9 cellular contexts compared by ENCODE assay signal in genomic region chr4:54100607-54101189, GRCh38. TPM values are rescaled to one million over a fixed set of nuclear protein-coding genes. Genes with fewer than 3 reads are reported as not detected.
DNase-seq lines count a peak whose midpoint lies in the region; ATAC-seq and TF ChIP-seq lines count a peak whose summit lies in the region.
"Had no signal": no experiment of that assay in that cellular context is flagged by ENCODE, and none has a peak within 500 bp of the region (broad histone marks: within the 10 kb centered on the region; RNA-seq: fewer than 3 reads in every experiment).

No MANE protein-coding gene starts in this region.

- peaks cover 100% of the 10 kb centered on the region for H3K27me3 Mint-ChIP-seq in activated naive CD4-positive, alpha-beta T cell treated with anti-CD3 and anti-CD28 coated beads, Interleukin-2, amount 10 ng/mL, durations not matched to agents 7 days and 5 days
- peaks cover 39 to 70% (median 48%) of the 10 kb centered on the region in 3 donors for H3K27me3 Mint-ChIP-seq in immature natural killer cell (ENCODE audit: low read depth in 3 of 3)

- H3K27ac ChIP-seq in tibial artery (no peak overlapping the region), body of pancreas (no peak overlapping the region)

- no peak for ATAC-seq in body of pancreas

- intact Hi-C loops in tibial artery (cut with DNase I; ENCODE audit: low total_unique reads) (loop anchor here (5.0 kb wide), 1 partner anchor 132 kb away; no protein-coding TSS in a partner anchor), body of pancreas (cut with DNase I) (no loop called here)

- H3K4me1 ChIP-seq in tibial artery (peaks cover 0 to 40% (median 35%) of the 10 kb centered on the region in 4 donors), body of pancreas (peaks cover 29% of the 10 kb centered on the region)

- peak overlapping the region; percentile 17 for H3K4me3 Mint-ChIP-seq in activated naive CD4-positive, alpha-beta T cell treated with anti-CD3 and anti-CD28 coated beads, Interleukin-2, amount 10 ng/mL, durations not matched to agents 7 days and 5 days
- H3K4me3 Mint-ChIP-seq in immature natural killer cell = peak overlapping the region in 4 of 5 donors; percentile 9 to 67 (median 45)

- TF ChIP-seq CTCF in tibial artery (IDR thresholded peaks at IDR 0.05) (no peak), body of pancreas (IDR thresholded peaks at IDR 0.05) (no peak)

- H3K9me3 ChIP-seq in tibial artery (no peaks in the 10 kb centered on the region), body of pancreas (no peaks in the 10 kb centered on the region)

- no peak for TF ChIP-seq POLR2A in body of pancreas (IDR thresholded peaks at IDR 0.05)

- H3K36me3 ChIP-seq in tibial artery (no peaks in the 10 kb centered on the region), body of pancreas (replicated peaks in 1 of 2; ENCODE audit: insufficient read depth in 1 of 2, low read depth in 2 of 2) (no peaks in the 10 kb centered on the region)

- CTCF ChIA-PET in activated naive CD4-positive, alpha-beta T cell treated with anti-CD3 and anti-CD28 coated beads, Interleukin-2, amount 10 ng/mL, durations not matched to agents 7 days and 5 days (lab: Charles Lee) = interaction anchor here (1.7 kb wide), 1 partner anchor 131 kb away, joined by 5 read pairs; no protein-coding TSS in a partner anchor

- H3K4me3 ChIP-seq in tibial artery (peak overlapping the region; percentile 27 to 46), body of pancreas (no peak overlapping the region)

- H3K4me1 Mint-ChIP-seq in activated naive CD4-positive, alpha-beta T cell treated with anti-CD3 and anti-CD28 coated beads, Interleukin-2, amount 10 ng/mL, durations not matched to agents 7 days and 5 days = peaks cover 46% of the 10 kb centered on the region
- H3K4me1 Mint-ChIP-seq in immature natural killer cell = peaks cover 17 to 19% of the 10 kb centered on the region in 2 donors

- DNase-seq in activated CD8-positive, alpha-beta memory T cell treated with anti-CD3 and anti-CD28 coated beads for 24 hours = peak; percentile 65
- DNase-seq in activated CD8-positive, alpha-beta memory T cell treated with anti-CD3 and anti-CD28 coated beads, Interleukin-2, amount 50 U/mL, for 4 hours = no peak
- DNase-seq in activated naive CD4-positive, alpha-beta T cell treated with anti-CD3 and anti-CD28 coated beads, Interleukin-2, amount 10 ng/mL, durations not matched to agents 7 days and 5 days = no peak
- DNase-seq in immature natural killer cell (peak in 1 of 3 donors; percentile 10), tibial artery (no peak), body of pancreas (no peak), NCI-H1694 treated with DMSO at 0.1 percent for 48 hours (lab: John Stamatoyannopoulos, UW) (no peak), amygdala (lab: John Stamatoyannopoulos, UW) (no peak)

- peaks cover 1% of the 10 kb centered on the region for H3K36me3 Mint-ChIP-seq in activated naive CD4-positive, alpha-beta T cell treated with anti-CD3 and anti-CD28 coated beads, Interleukin-2, amount 10 ng/mL, durations not matched to agents 7 days and 5 days
- no peaks in the 10 kb centered on the region for H3K36me3 Mint-ChIP-seq in immature natural killer cell

- WGBS in body of pancreas, 2 donors = 2 to 4% methylated on average over 24 to 42 of the region's 45 CpGs

- H3K9me3 Mint-ChIP-seq in activated naive CD4-positive, alpha-beta T cell treated with anti-CD3 and anti-CD28 coated beads, Interleukin-2, amount 10 ng/mL, durations not matched to agents 7 days and 5 days = no peaks in the 10 kb centered on the region
- no peaks in the 10 kb centered on the region for H3K9me3 Mint-ChIP-seq in immature natural killer cell

- H3K27ac Mint-ChIP-seq in activated naive CD4-positive, alpha-beta T cell treated with anti-CD3 and anti-CD28 coated beads, Interleukin-2, amount 10 ng/mL, durations not matched to agents 7 days and 5 days = peak overlapping the region; percentile 72
- no peak overlapping the region for H3K27ac Mint-ChIP-seq in immature natural killer cell

- H3K27me3 ChIP-seq in tibial artery (peaks cover 0 to 90% of the 10 kb centered on the region in 2 donors), body of pancreas (peaks cover 0 to 40% of the 10 kb centered on the region in 2 donors)

RNA-seq across cellular contexts. Expression of gene GSX2, which starts 0.7 kb away (rescaled TPM):
- polyA plus RNA-seq in immature natural killer cell = not detected
- not detected for total RNA-seq in body of pancreas
- total RNA-seq: M059J had no signal

RNA-seq across cellular contexts. Expression of gene CHIC2, which starts 36.3 kb away (rescaled TPM):
- 10 to 100 TPM; 77.8 to 97.0 (median 88.5) TPM for polyA plus RNA-seq in immature natural killer cell
- 10 to 100 TPM in 1 of 2 donors, 1 to 10 TPM in 1; 6.9 to 18.9 TPM for total RNA-seq in body of pancreas

Comparison
In these comparisons a context has a peak if more than half of its experiments do, and no peak if none do; other contexts are left out.
1. H3K4me3 ChIP-seq: peak in tibial artery (2 of 2); none in body of pancreas (0 of 2).